ENCODE assay signal across 26 cellular contexts in the genomic region with DNA sequence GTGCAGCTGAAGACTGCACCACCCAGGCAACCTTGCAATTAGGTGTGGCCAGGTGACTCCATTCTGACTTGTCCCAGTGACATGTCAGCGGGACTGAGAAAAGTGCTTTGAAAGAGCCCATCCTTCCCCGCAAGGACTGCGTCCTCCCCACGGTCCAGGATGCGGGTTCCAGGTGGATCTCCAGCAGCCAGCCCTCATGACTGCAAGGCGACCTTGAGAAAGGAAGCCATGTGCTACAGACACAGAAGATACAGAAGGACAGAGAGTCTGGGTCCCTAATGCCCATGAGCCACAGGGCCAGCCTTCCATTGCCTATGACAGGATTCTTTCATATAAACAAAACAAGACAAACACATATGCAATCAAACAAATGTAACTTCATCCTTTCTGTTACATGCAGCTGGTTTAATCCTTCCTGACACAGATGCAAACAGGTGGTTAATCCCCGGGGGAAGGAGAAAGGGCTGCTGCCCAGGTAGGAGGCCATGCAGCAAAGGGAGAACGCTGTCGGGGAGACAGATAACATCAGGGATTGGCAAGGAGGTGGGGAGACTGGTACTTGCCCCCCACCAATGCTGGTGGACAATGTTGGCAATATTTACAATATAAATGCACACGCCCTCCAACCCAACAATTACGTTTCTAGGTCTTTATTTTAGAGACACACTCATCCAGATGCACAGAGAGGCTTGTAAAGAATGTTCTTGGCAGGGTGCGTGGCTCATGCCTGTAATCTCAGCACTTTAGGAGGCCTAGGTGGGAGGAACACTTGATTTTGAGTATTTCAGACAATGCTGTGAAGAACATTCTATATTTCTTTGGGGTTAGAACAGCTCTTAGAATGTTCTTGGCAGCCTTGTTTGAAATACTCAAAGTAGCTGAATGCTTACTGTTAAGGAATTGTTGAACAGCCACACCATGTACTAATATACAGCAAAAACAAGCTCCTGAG.
A peak's percentile ranks its signal among the peaks of the same experiment; 100 is the strongest.
DNase-seq lines count a peak whose midpoint lies in the region; ATAC-seq and FAIRE-seq lines count a peak whose summit lies in the region.
"Had no signal": no experiment of that assay in that cellular context is flagged by ENCODE, and none has a peak within 500 bp of the region (broad histone marks: within the 10 kb centered on the region; RNA-seq: fewer than 3 reads in every experiment).

No MANE protein-coding gene starts in this region.

- H3K36me3 ChIP-seq in BLaER1 = no peaks in the 10 kb centered on the region
- H3K36me3 ChIP-seq in SJCRH30 = no peaks in the 10 kb centered on the region
- H3K36me3 ChIP-seq in neuronal stem cell (replicated peaks in 1 of 2; ENCODE audit: control insufficient read depth in 2 of 2, insufficient read depth in 2 of 2, low read length in 2 of 2) = no peaks in the 10 kb centered on the region
- H3K36me3 ChIP-seq: heart left ventricle had no signal

- no peak overlapping the region for H4K91ac ChIP-seq in neuronal stem cell (ENCODE audit: low read depth, low read length, poor library complexity)

- H3K27ac ChIP-seq in BLaER1 = peak overlapping the region; percentile 51; the same call in 1 of the 2 replicates
- no peak overlapping the region for H3K27ac ChIP-seq in SJCRH30
- H3K27ac ChIP-seq in neuronal stem cell (replicated peaks; ENCODE audit: low read length) = no peak overlapping the region
- H3K27ac ChIP-seq: heart left ventricle had no signal

- no CpG with 5 or more reads among the region's 12 CpGs for WGBS in neuronal stem cell (ENCODE audit: extremely low coverage in 2 of 2, insufficient read length in 2 of 2, insufficient replicate concordance in 1 of 2), 2 donors

- no peak overlapping the region for H3K14ac ChIP-seq in neuronal stem cell (ENCODE audit: low read length)

- no peak for FAIRE-seq in RCC 7860 (lab: Jason Lieb, UNC)
- FAIRE-seq: kidney had no signal

- no peak overlapping the region for H4K8ac ChIP-seq in neuronal stem cell (ENCODE audit: low read depth, low read length)

- H3K9ac ChIP-seq in BLaER1 (no peak overlapping the region), neuronal stem cell (ENCODE audit: low read depth, low read length, poor library complexity) (peak overlapping the region; percentile 0)

- H3K4me3 ChIP-seq in BLaER1 (no peak overlapping the region), SJCRH30 (no peak overlapping the region), neuronal stem cell (ENCODE audit: low read length in 2 of 2) (peak overlapping the region in 1 of 2 donors; percentile 4)
- H3K4me3 ChIP-seq: heart left ventricle had no signal

- H2BK15ac ChIP-seq in neuronal stem cell (ENCODE audit: low read length) = no peak overlapping the region

- H2BK12ac ChIP-seq in neuronal stem cell (ENCODE audit: low read length) = no peak overlapping the region

- no peaks in the 10 kb centered on the region for H3K27me3 ChIP-seq in BLaER1
- H3K27me3 ChIP-seq in SJCRH30 = peaks cover 5% of the 10 kb centered on the region; the same call in 1 of the 2 replicates
- peaks cover 0 to 10% (median 0%) of the 10 kb centered on the region in 3 experiments for H3K27me3 ChIP-seq in neuronal stem cell (ENCODE audit: control insufficient read depth in 3 of 3, insufficient read depth in 3 of 3, low read depth in 1 of 3, low read length in 3 of 3)
- H3K27me3 ChIP-seq: heart left ventricle had no signal

- no peak overlapping the region for H2AFZ ChIP-seq in neuronal stem cell (ENCODE audit: low read length)

- H3K18ac ChIP-seq in neuronal stem cell (ENCODE audit: low read length) = no peak overlapping the region

- H3K4ac ChIP-seq in neuronal stem cell (ENCODE audit: low read length) = no peak overlapping the region

- ATAC-seq in HG03457 (IDR thresholded peaks at IDR 0.05; ENCODE audit: unreplicated experiment) = no peak
- ATAC-seq: heart left ventricle; naive thymus-derived CD4-positive, alpha-beta T cell; stimulated activated naive B cell treated with anti-CD40 and anti-IgM and Interleukin-4, amounts not matched to agents 10 μg/mL and 1 μg/mL and 100 μg/mL, for 72 hours had no signal

- H3K4me2 ChIP-seq in BLaER1 (peak overlapping the region; percentile 74), neuronal stem cell (ENCODE audit: insufficient read depth, low read length, poor library complexity, severe bottlenecking) (no peak overlapping the region)

- H2BK5ac ChIP-seq in neuronal stem cell (ENCODE audit: low read length) = no peak overlapping the region

- DNase-seq in NCI-H2107 treated with DMSO at 0.1 percent for 48 hours (lab: John Stamatoyannopoulos, UW; ENCODE audit: unreplicated experiment) (peak; percentile 46), NCI-H2107 (lab: John Stamatoyannopoulos, UW) (no peak), SJCRH30 (peak; percentile 24 to 56), neuronal stem cell (ENCODE audit: low spot score) (no peak), RCC 7860 (ENCODE audit: low spot score) (no peak), NCI-H1092 treated with DMSO at 0.1 percent for 48 hours (lab: John Stamatoyannopoulos, UW) (no peak)
- DNase-seq: activated CD4-positive, alpha-beta T cell treated with anti-CD3 and anti-CD28 coated beads, Interleukin-2, amount 10 ng/mL, durations not matched to agents 24 days and 14 days; activated naive CD4-positive, alpha-beta T cell; activated T-cell treated with anti-CD3 and anti-CD28 coated beads, Interleukin-2, amount 50 U/mL, for 48 hours; Calu3; DMS79 treated with DMSO at 0.1 percent for 48 hours; foreskin melanocyte; GDM1; heart left ventricle; kidney; midbrain; naive thymus-derived CD4-positive, alpha-beta T cell; NCI-H1694 treated with DMSO at 0.1 percent for 48 hours; NCI-H526; occipital lobe; SIG-M5; stimulated activated naive B cell treated with anti-CD40 and anti-IgM and Interleukin-4, amounts not matched to agents 10 μg/mL and 1 μg/mL and 100 μg/mL, for 72 hours; substantia nigra; T1000 had no signal

- H3K9me3 ChIP-seq in BLaER1 (no peaks in the 10 kb centered on the region), SJCRH30 (replicated peaks) (no peaks in the 10 kb centered on the region), neuronal stem cell (replicated peaks in 1 of 2; ENCODE audit: control insufficient read depth in 2 of 2, insufficient read depth in 1 of 2, low read depth in 1 of 2, low read length in 2 of 2) (no peaks in the 10 kb centered on the region)
- H3K9me3 ChIP-seq: heart left ventricle had no signal

- no peak overlapping the region for H2AK5ac ChIP-seq in neuronal stem cell (ENCODE audit: low read depth, low read length)

- H3K4me1 ChIP-seq in BLaER1 (peaks cover 67% of the 10 kb centered on the region), SJCRH30 (peaks cover 12% of the 10 kb centered on the region), neuronal stem cell (ENCODE audit: control insufficient read depth in 2 of 2, insufficient read depth in 1 of 2, low read depth in 1 of 2, low read length in 2 of 2) (peaks cover 0 to 8% of the 10 kb centered on the region in 2 donors)

- H4K20me1 ChIP-seq in BLaER1 = no peaks in the 10 kb centered on the region

- H3K23ac ChIP-seq in neuronal stem cell (ENCODE audit: low read depth, low read length, poor library complexity) = no peak overlapping the region

- H2BK120ac ChIP-seq in neuronal stem cell (ENCODE audit: low read depth, low read length) = peak overlapping the region; percentile 2

- H3K79me1 ChIP-seq in neuronal stem cell (ENCODE audit: low read depth, low read length) = no peaks in the 10 kb centered on the region

Comparison
In these comparisons a context has a peak if more than half of its experiments do, and no peak if none do; other contexts are left out.
1. DNase-seq: peak in NCI-H2107 treated with DMSO at 0.1 percent for 48 hours (single experiment) and SJCRH30 (2 of 2); none in NCI-H2107 (single experiment), neuronal stem cell (single experiment), RCC 7860 (single experiment) and NCI-H1092 treated with DMSO at 0.1 percent for 48 hours (single experiment).